Comparison of ENCODE assay signal across 13 cellular contexts in the genomic region with DNA sequence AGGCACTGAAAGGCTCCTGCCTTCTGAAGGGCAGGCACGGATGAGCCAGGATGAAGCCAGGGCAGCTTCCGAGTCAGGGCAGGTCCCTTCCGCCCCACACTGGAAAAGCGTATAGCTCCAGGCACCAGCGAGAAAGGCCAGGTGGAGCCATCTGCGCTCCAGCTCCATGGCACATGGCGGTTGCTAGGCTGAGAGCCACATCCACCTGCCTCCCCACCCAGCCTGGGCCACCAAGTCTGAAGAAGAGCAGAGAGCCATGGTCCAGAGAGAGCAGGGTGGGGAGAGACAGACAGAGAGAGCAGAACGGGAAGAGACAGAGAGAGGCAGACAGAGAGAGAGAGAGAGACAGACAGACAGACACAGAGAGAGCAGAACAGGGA. TPM values are rescaled to one million over a fixed set of nuclear protein-coding genes. Genes with fewer than 3 reads are reported as not detected.
A peak's percentile ranks its signal among the peaks of the same experiment; 100 is the strongest.
DNase-seq lines count a peak whose midpoint lies in the region; ATAC-seq, FAIRE-seq and TF ChIP-seq lines count a peak whose summit lies in the region.
"Had no signal": no experiment of that assay in that cellular context is flagged by ENCODE, and none has a peak within 500 bp of the region (broad histone marks: within the 10 kb centered on the region; RNA-seq: fewer than 3 reads in every experiment).

No MANE protein-coding gene starts in this region.

- no peaks in the 10 kb centered on the region for H3F3A ChIP-seq in smooth muscle cell (ENCODE audit: low read depth)

- dilution Hi-C loops in endothelial cell of umbilical vein (cut with MboI; ENCODE audit: extremely low pct_ligation_motif_present, low sequenced_read_pairs): no loop called here

- H3K4me2 ChIP-seq in DND-41 (ENCODE audit: insufficient read depth, low read length) (no peak overlapping the region), endothelial cell of umbilical vein (ENCODE audit: insufficient read depth, low read length) (no peak overlapping the region), smooth muscle cell (no peak overlapping the region)

- no peak for TF ChIP-seq POLR2A in endothelial cell of umbilical vein (IDR thresholded peaks at IDR 0.05; ENCODE audit: low read depth, low read length)

- H3K36me3 ChIP-seq in DND-41 (ENCODE audit: insufficient read depth, low read length) (no peaks in the 10 kb centered on the region), endothelial cell of umbilical vein (ENCODE audit: control insufficient read depth in 2 of 2, extremely low read depth in 1 of 2, insufficient read depth in 2 of 2, low read length in 2 of 2) (no peaks in the 10 kb centered on the region), smooth muscle cell (ENCODE audit: low read depth) (no peaks in the 10 kb centered on the region)
- H3K36me3 ChIP-seq: lower lobe of right lung, neutrophil, tibial nerve had no signal

- H3K9me1 ChIP-seq in endothelial cell of umbilical vein (replicated peaks; ENCODE audit: control insufficient read depth, extremely low read depth, insufficient read depth, low read length): no peaks in the 10 kb centered on the region

- no TSS peak for BruUV-seq in endothelial cell of umbilical vein (replicated peaks; lab: Mats Ljungman, UMichigan)

- no peak for TF ChIP-seq CTCF in DND-41 (IDR thresholded peaks at IDR 0.05; ENCODE audit: borderline replicate concordance, extremely low read depth, low read length, poor library complexity, severe bottlenecking)
- TF ChIP-seq CTCF in endothelial cell of umbilical vein (IDR thresholded peaks at IDR 0.05; ENCODE audit: extremely low read depth in 1 of 2, insufficient read depth in 1 of 2, low read depth in 1 of 2, low read length in 2 of 2): no peak
- TF ChIP-seq CTCF in smooth muscle cell (IDR thresholded peaks at IDR 0.05; ENCODE audit: borderline replicate concordance, insufficient read depth, poor library complexity, severe bottlenecking): no peak

- CTCF ChIA-PET in endothelial cell of umbilical vein (lab: Charles Lee): no interaction called here

- WGBS in smooth muscle cell (ENCODE audit: low lambda C conversion rate): 79% methylated on average over 8 of the region's 8 CpGs

- no peak overlapping the region for H3K9ac ChIP-seq in DND-41 (ENCODE audit: low read depth, low read length)
- no peak overlapping the region for H3K9ac ChIP-seq in endothelial cell of umbilical vein (replicated peaks; ENCODE audit: extremely low read depth, insufficient read depth, low read length)
- H3K9ac ChIP-seq in smooth muscle cell (ENCODE audit: low read depth): no peak overlapping the region

- no peaks in the 10 kb centered on the region for H3K4me1 ChIP-seq in DND-41 (ENCODE audit: insufficient read depth, low read length)
- no peaks in the 10 kb centered on the region for H3K4me1 ChIP-seq in endothelial cell of umbilical vein (ENCODE audit: control insufficient read depth, extremely low read depth, insufficient read depth, low read length)
- no peaks in the 10 kb centered on the region for H3K4me1 ChIP-seq in smooth muscle cell (ENCODE audit: low read depth)

- intact Hi-C loops in endothelial cell of umbilical vein (cut with micrococcal nuclease): no loop called here

- H3K4me3 ChIP-seq in DND-41 (ENCODE audit: low read depth in 1 of 2, low read length in 2 of 2) (no peak overlapping the region), endothelial cell of umbilical vein (replicated peaks in 1 of 3; ENCODE audit: insufficient read depth in 1 of 3, low read depth in 1 of 3, low read length in 3 of 3) (no peak overlapping the region), smooth muscle cell (no peak overlapping the region)
- H3K4me3 ChIP-seq: lower lobe of right lung, tibial nerve had no signal

- H4K20me1 ChIP-seq in DND-41 (ENCODE audit: insufficient read depth, low read length) (no peaks in the 10 kb centered on the region), endothelial cell of umbilical vein (replicated peaks; ENCODE audit: control insufficient read depth, extremely low read depth, insufficient read depth, low read length) (no peaks in the 10 kb centered on the region), smooth muscle cell (ENCODE audit: low read depth) (no peaks in the 10 kb centered on the region)

- DNase-seq in DND-41 (no peak), NCI-H146 (lab: John Stamatoyannopoulos, UW) (peak; percentile 56), endothelial cell of umbilical vein (ENCODE audit: low read depth, low spot score) (no peak), GF-D8 (lab: John Stamatoyannopoulos, UW) (no peak), NCI-H774 (lab: John Stamatoyannopoulos, UW) (no peak), smooth muscle cell (lab: John Stamatoyannopoulos, UW; ENCODE audit: unreplicated experiment) (no peak)
- DNase-seq: CD8-positive, alpha-beta T cell; central memory CD4-positive, alpha-beta T cell; lower lobe of right lung had no signal

- H2AFZ ChIP-seq in DND-41 (ENCODE audit: low read depth, low read length): no peak overlapping the region
- H2AFZ ChIP-seq in endothelial cell of umbilical vein (ENCODE audit: low read depth, low read length): no peak overlapping the region
- H2AFZ ChIP-seq in smooth muscle cell (ENCODE audit: low read depth): no peak overlapping the region

- FAIRE-seq in endothelial cell of umbilical vein (lab: Jason Lieb, UNC): peak; percentile 38
- FAIRE-seq: TTC549 had no signal

- no peak overlapping the region for H3K27ac ChIP-seq in DND-41 (ENCODE audit: low read length)
- no peak overlapping the region for H3K27ac ChIP-seq in endothelial cell of umbilical vein (ENCODE audit: insufficient read depth, low read depth, low read length)
- H3K27ac ChIP-seq in smooth muscle cell (ENCODE audit: low read depth): no peak overlapping the region
- H3K27ac ChIP-seq: lower lobe of right lung, neutrophil, tibial nerve had no signal

- H3K9me3 ChIP-seq in DND-41 (ENCODE audit: insufficient read depth, low read length, severe bottlenecking) (no peaks in the 10 kb centered on the region), endothelial cell of umbilical vein (replicated peaks; ENCODE audit: control insufficient read depth, insufficient read depth, low read length) (no peaks in the 10 kb centered on the region), smooth muscle cell (replicated peaks; ENCODE audit: low read depth) (no peaks in the 10 kb centered on the region)
- H3K9me3 ChIP-seq: lower lobe of right lung, neutrophil, tibial nerve had no signal

- peak; percentile 56; the same call in 2 of the 3 replicates for ATAC-seq in DND-41 (ENCODE audit: insufficient read depth, low read depth)
- ATAC-seq: CD8-positive, alpha-beta T cell; lower lobe of right lung; Right ventricle myocardium inferior had no signal

- H3K27me3 ChIP-seq in DND-41 (ENCODE audit: insufficient read depth, low read length, poor library complexity) (no peaks in the 10 kb centered on the region), endothelial cell of umbilical vein (ENCODE audit: control insufficient read depth in 2 of 2, insufficient read depth in 2 of 2, low read length in 2 of 2) (peaks cover 14 to 22% of the 10 kb centered on the region in 2 experiments), smooth muscle cell (ENCODE audit: low read depth) (peaks cover 37% of the 10 kb centered on the region)

- POLR2A ChIA-PET in endothelial cell of umbilical vein (lab: Charles Lee): no interaction called here

- H3K79me2 ChIP-seq in DND-41 (ENCODE audit: insufficient read depth, low read length) (no peaks in the 10 kb centered on the region), endothelial cell of umbilical vein (ENCODE audit: control insufficient read depth, insufficient read depth, low read length) (no peaks in the 10 kb centered on the region), smooth muscle cell (ENCODE audit: low read depth) (no peaks in the 10 kb centered on the region)

RNA-seq across cellular contexts. Expression of a gene that starts 5.3 kb away (rescaled TPM):
- total RNA-seq in endothelial cell of umbilical vein (1.9 and 2.3 TPM in 2 replicates), smooth muscle cell (3.3 and 9.1 TPM in 2 replicates)
- polyA plus RNA-seq in endothelial cell of umbilical vein (1.5 and 2.2 TPM in 2 replicates), smooth muscle cell (14.2 and 22.5 TPM in 2 replicates)
- polyA plus RNA-seq in endothelial cell of umbilical vein (2011; cell fraction: cytosol; rRNA removed): 0.79 and 1.2 TPM in 2 replicates
- polyA plus RNA-seq in endothelial cell of umbilical vein (2011; cell fraction: nucleus; rRNA removed): 0.20 and 0.47 TPM in 2 replicates
- polyA plus RNA-seq in endothelial cell of umbilical vein (2012): 0.78 and 1.2 TPM in 2 replicates
- polyA minus RNA-seq in endothelial cell of umbilical vein: 0.51 and 0.58 TPM in 2 replicates
- polyA minus RNA-seq in endothelial cell of umbilical vein (2011; cell fraction: cytosol; rRNA and poly(A)+ RNA removed): not detected
- polyA minus RNA-seq in endothelial cell of umbilical vein (2011; cell fraction: nucleus; rRNA and poly(A)+ RNA removed): 0.24 and 0.38 TPM in 2 replicates

RNA-seq across cellular contexts. Expression of a gene that starts 19.9 kb away (rescaled TPM):
- total RNA-seq in endothelial cell of umbilical vein (124 and 129 TPM in 2 replicates), smooth muscle cell (77.3 and 116 TPM in 2 replicates)
- polyA plus RNA-seq in endothelial cell of umbilical vein (78.2 and 85.9 TPM in 2 replicates), smooth muscle cell (223 and 231 TPM in 2 replicates)
- polyA plus RNA-seq in endothelial cell of umbilical vein (2011; cell fraction: cytosol; rRNA removed): 92.7 and 101 TPM in 2 replicates
- polyA plus RNA-seq in endothelial cell of umbilical vein (2011; cell fraction: nucleus; rRNA removed): 89.0 and 97.5 TPM in 2 replicates
- 119 and 136 TPM in 2 replicates for polyA plus RNA-seq in endothelial cell of umbilical vein (2012)
- polyA minus RNA-seq in endothelial cell of umbilical vein: 70.4 and 74.1 TPM in 2 replicates
- polyA minus RNA-seq in endothelial cell of umbilical vein (2011; cell fraction: cytosol; rRNA and poly(A)+ RNA removed): 82.5 TPM
- polyA minus RNA-seq in endothelial cell of umbilical vein (2011; cell fraction: nucleus; rRNA and poly(A)+ RNA removed): 41.3 and 53.5 TPM in 2 replicates

RNA-seq across cellular contexts. Expression of a gene that starts 20.7 kb away (rescaled TPM):
- 39.2 and 45.0 TPM in 2 replicates for total RNA-seq in endothelial cell of umbilical vein
- 25.9 and 41.6 TPM in 2 replicates for polyA plus RNA-seq in endothelial cell of umbilical vein
- polyA plus RNA-seq in endothelial cell of umbilical vein (2011; cell fraction: cytosol; rRNA removed): 7.1 and 14.2 TPM in 2 replicates
- polyA plus RNA-seq in endothelial cell of umbilical vein (2011; cell fraction: nucleus; rRNA removed): 119 and 154 TPM in 2 replicates
- 9.4 and 16.3 TPM in 2 replicates for polyA plus RNA-seq in endothelial cell of umbilical vein (2012)
- polyA minus RNA-seq in endothelial cell of umbilical vein: 14.6 and 15.0 TPM in 2 replicates
- polyA minus RNA-seq in endothelial cell of umbilical vein (2011; cell fraction: cytosol; rRNA and poly(A)+ RNA removed): 45.3 TPM
- 25.7 and 51.4 TPM in 2 replicates for polyA minus RNA-seq in endothelial cell of umbilical vein (2011; cell fraction: nucleus; rRNA and poly(A)+ RNA removed)
- 21.9 and 42.7 TPM in 2 replicates for total RNA-seq in smooth muscle cell
- 61.2 and 71.2 TPM in 2 replicates for polyA plus RNA-seq in smooth muscle cell

RNA-seq across cellular contexts. Expression of a gene that starts 37.4 kb away (rescaled TPM):
- 5.3 TPM in 1 of 2 replicates, not detected in the other for total RNA-seq in endothelial cell of umbilical vein
- 0.62 and 1.5 TPM in 2 replicates for polyA plus RNA-seq in endothelial cell of umbilical vein
- 0.12 and 0.35 TPM in 2 replicates for polyA plus RNA-seq in endothelial cell of umbilical vein (2011; cell fraction: cytosol; rRNA removed)
- polyA plus RNA-seq in endothelial cell of umbilical vein (2011; cell fraction: nucleus; rRNA removed): 3.2 and 5.9 TPM in 2 replicates
- 0.29 and 0.75 TPM in 2 replicates for polyA plus RNA-seq in endothelial cell of umbilical vein (2012)
- polyA minus RNA-seq in endothelial cell of umbilical vein: not detected in 2 replicates
- 1.5 TPM for polyA minus RNA-seq in endothelial cell of umbilical vein (2011; cell fraction: cytosol; rRNA and poly(A)+ RNA removed)
- 0.72 TPM in 1 of 2 replicates, not detected in the other for polyA minus RNA-seq in endothelial cell of umbilical vein (2011; cell fraction: nucleus; rRNA and poly(A)+ RNA removed)
- total RNA-seq in smooth muscle cell: 81.7 and 89.8 TPM in 2 replicates
- 197 and 218 TPM in 2 replicates for polyA plus RNA-seq in smooth muscle cell

RNA-seq across cellular contexts. Expression of a gene that starts 54.2 kb away (rescaled TPM):
- 7.0 and 8.8 TPM in 2 replicates for total RNA-seq in endothelial cell of umbilical vein
- 5.3 and 7.6 TPM in 2 replicates for polyA plus RNA-seq in endothelial cell of umbilical vein
- 3.3 and 4.5 TPM in 2 replicates for polyA plus RNA-seq in endothelial cell of umbilical vein (2011; cell fraction: cytosol; rRNA removed)
- polyA plus RNA-seq in endothelial cell of umbilical vein (2011; cell fraction: nucleus; rRNA removed): 6.8 and 7.3 TPM in 2 replicates
- 2.1 and 5.6 TPM in 2 replicates for polyA plus RNA-seq in endothelial cell of umbilical vein (2012)
- 1.1 and 1.2 TPM in 2 replicates for polyA minus RNA-seq in endothelial cell of umbilical vein
- not detected for polyA minus RNA-seq in endothelial cell of umbilical vein (2011; cell fraction: cytosol; rRNA and poly(A)+ RNA removed)
- 0.87 and 2.0 TPM in 2 replicates for polyA minus RNA-seq in endothelial cell of umbilical vein (2011; cell fraction: nucleus; rRNA and poly(A)+ RNA removed)
- total RNA-seq in smooth muscle cell: 1.9 and 12.2 TPM in 2 replicates
- polyA plus RNA-seq in smooth muscle cell: 2.7 and 4.0 TPM in 2 replicates
